32 cellular contexts compared by ENCODE assay signal in the genomic region with DNA sequence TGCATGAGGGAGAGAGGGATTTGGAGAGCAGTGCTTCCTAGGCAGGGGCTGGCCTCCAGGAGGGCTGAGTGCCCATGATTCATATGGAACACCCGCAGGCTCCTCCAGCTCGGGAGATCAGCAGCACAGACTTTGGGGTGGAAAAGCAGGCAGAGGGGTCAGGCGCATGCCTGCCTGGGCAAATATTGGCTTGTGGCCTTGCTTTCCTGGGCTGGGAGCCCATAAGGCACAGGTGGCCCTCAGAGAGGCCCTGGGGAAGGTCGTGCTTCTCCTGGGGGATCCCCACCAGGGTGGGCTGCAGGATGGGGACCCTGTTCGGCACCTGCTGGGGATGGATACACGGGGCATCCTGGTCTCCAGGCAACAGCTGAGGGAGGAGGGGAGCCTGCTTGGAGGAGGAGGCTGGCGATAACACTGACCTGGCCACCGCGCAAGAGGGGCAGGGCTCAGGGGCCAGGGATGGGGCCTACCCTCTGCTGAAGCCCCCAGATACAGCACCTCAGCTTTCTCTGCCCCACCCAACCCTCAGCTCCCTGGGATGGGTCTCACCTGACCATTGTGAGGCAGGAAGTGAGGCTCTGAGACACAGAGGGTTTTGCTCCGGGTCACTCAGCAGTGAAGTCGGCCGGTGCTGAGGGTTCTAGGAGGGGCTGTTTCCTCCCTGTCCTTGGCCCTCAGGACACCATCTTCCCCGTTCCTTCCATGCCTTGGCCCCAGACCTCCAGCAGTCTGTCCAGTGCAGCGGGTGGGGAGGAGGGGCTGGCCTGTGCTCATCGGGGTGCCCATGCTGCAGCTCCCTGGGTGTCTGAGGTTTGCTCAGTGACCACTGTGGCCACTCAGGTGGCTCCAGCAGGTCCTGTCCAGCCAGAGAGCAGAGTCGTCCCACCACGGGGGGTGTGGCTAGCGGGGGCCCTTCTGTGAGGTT. TPM values are rescaled to one million over a fixed set of nuclear protein-coding genes. Genes with fewer than 3 reads are reported as not detected.
DNase-seq lines count a peak whose midpoint lies in the region; ATAC-seq and TF ChIP-seq lines count a peak whose summit lies in the region.
"Had no signal": no experiment of that assay in that cellular context is flagged by ENCODE, and none has a peak within 500 bp of the region (broad histone marks: within the 10 kb centered on the region; RNA-seq: fewer than 3 reads in every experiment).

No MANE protein-coding gene starts in this region.

- no peaks in the 10 kb centered on the region for H3K36me3 ChIP-seq in stomach
- H3K36me3 ChIP-seq: ascending aorta; BLaER1 treated with 17β-estradiol and CSF1 and Interleukin-3, amounts not matched to agents 10 nM and 100 nM had no signal

- no peak overlapping the region for H3K27ac ChIP-seq in stomach
- H3K27ac ChIP-seq: ascending aorta; BLaER1 treated with 17β-estradiol and CSF1 and Interleukin-3, amounts not matched to agents 10 nM and 100 nM had no signal

- TF ChIP-seq POLR2A in stomach (IDR thresholded peaks at IDR 0.05) = no peak

- TF ChIP-seq EP300 in stomach (IDR thresholded peaks at IDR 0.05) = no peak

- no peaks in the 10 kb centered on the region for H3K4me1 ChIP-seq in stomach
- H3K4me1 ChIP-seq: ascending aorta had no signal

- H3K4me1 Mint-ChIP-seq in T-helper 17 cell = peaks cover 17% of the 10 kb centered on the region
- H3K4me1 Mint-ChIP-seq: endodermal cell, memory B cell, WTC11 had no signal

- peaks cover 18% of the 10 kb centered on the region for H3K27me3 Mint-ChIP-seq in T-helper 17 cell

- no peak for ATAC-seq in Right ventricle myocardium superior (ENCODE audit: poor library complexity)
- no peak for ATAC-seq in T-helper 17 cell
- ATAC-seq in left lobe of liver = peak; percentile 27
- ATAC-seq: esophagus mucosa, HCT116, K562, PC-3, WTC11 had no signal

- peaks cover 0 to 59% (median 0%) of the 10 kb centered on the region in 3 donors for H3K27me3 ChIP-seq in stomach

- no peak overlapping the region for H3K4me3 Mint-ChIP-seq in T-helper 17 cell
- H3K4me3 Mint-ChIP-seq: activated CD4-positive, alpha-beta T cell treated with anti-CD3 and anti-CD28 coated beads, Interleukin-2, amount 10 ng/mL, durations not matched to agents 7 days and 5 days; endodermal cell; memory B cell; WTC11 had no signal

- intact Hi-C loops in Right ventricle myocardium superior (cut with DNase I) (loop anchor here (5.0 kb wide), 1 partner anchor 191 kb away; no protein-coding TSS in a partner anchor), cardiac septum (cut with DNase I) (loop anchor here (10.0 kb wide), 1 partner anchor 189 kb away; no protein-coding TSS in a partner anchor), stomach (cut with DNase I; ENCODE audit: low total_unique reads) (loop anchor here (10.0 kb wide), 1 partner anchor 199 kb away; no protein-coding TSS in a partner anchor)

- H3K9me3 ChIP-seq in T-helper 17 cell (ENCODE audit: control insufficient read depth, low read length, poor library complexity, severe bottlenecking) (no peaks in the 10 kb centered on the region), stomach (no peaks in the 10 kb centered on the region)
- H3K9me3 ChIP-seq: ascending aorta; BLaER1 treated with 17β-estradiol and CSF1 and Interleukin-3, amounts not matched to agents 10 nM and 100 nM had no signal

- 47 to 67% (median 55%) methylated on average over 6 to 18 of the region's 18 CpGs for WGBS in stomach, 5 donors

- H3K4me3 ChIP-seq in stomach = no peak overlapping the region
- H3K4me3 ChIP-seq: ascending aorta; BLaER1 treated with 17β-estradiol and CSF1 and Interleukin-3, amounts not matched to agents 10 nM and 100 nM; K562 had no signal

- TF ChIP-seq CTCF in stomach (IDR thresholded peaks at IDR 0.05) = no peak

- H3K27ac Mint-ChIP-seq in T-helper 17 cell = peak overlapping the region; percentile 73
- H3K27ac Mint-ChIP-seq: endodermal cell, memory B cell, WTC11 had no signal

- peaks cover 3% of the 10 kb centered on the region for H3K36me3 Mint-ChIP-seq in T-helper 17 cell (ENCODE audit: low read depth)
- H3K36me3 Mint-ChIP-seq: activated naive CD4-positive, alpha-beta T cell treated with anti-CD3 and anti-CD28 coated beads, Interleukin-2, amount 50 U/mL, for 72 hours; memory B cell; WTC11 had no signal

- DNase-seq in Right ventricle myocardium superior (peak; percentile 17), cardiac septum (ENCODE audit: low spot score) (no peak), T-helper 17 cell (peak in 1 of 3 donors; percentile 3), left lobe of liver (ENCODE audit: low spot score) (no peak), stomach (peak; percentile 47), NCI-H524 treated with DMSO at 0.1 percent for 48 hours (lab: John Stamatoyannopoulos, UW) (no peak), AG08396 (ENCODE audit: low spot score) (no peak), NCI-H187 (lab: John Stamatoyannopoulos, UW) (no peak)
- DNase-seq: ACHN; endodermal cell; foreskin fibroblast; NCI-H1436; NCI-H510A; NK-92 treated with Interleukin-12 subunit alpha and Interleukin-12 subunit beta, amount 100 ng/mL, for 24 hours; occipital lobe; PC-3; SIG-M5; SW 1271; T1000 had no signal

RNA-seq across cellular contexts. Expression of gene AQP12A, which starts 12.0 kb away (rescaled TPM):
- not detected for total RNA-seq in Right ventricle myocardium superior
- not detected for total RNA-seq in cardiac septum
- total RNA-seq in T-helper 17 cell = not detected
- total RNA-seq in left lobe of liver = not detected
- not detected for total RNA-seq in stomach
- polyA plus RNA-seq in stomach = not detected
- total RNA-seq: activated CD4-positive, alpha-beta T cell treated with anti-CD3 and anti-CD28 coated beads, Interleukin-2, amount 10 ng/mL, durations not matched to agents 7 days and 5 days; activated naive CD4-positive, alpha-beta T cell treated with anti-CD3 and anti-CD28 coated beads, Interleukin-2, amount 50 U/mL, for 72 hours; ascending aorta; endodermal cell; esophagus mucosa; HT1080; K562; kidney epithelial cell; myocyte; occipital lobe; PC-3; ureter; WTC11 had no signal
- polyA plus RNA-seq: K562 had no signal

RNA-seq across cellular contexts. Expression of gene AQP12B, which starts 21.0 kb away (rescaled TPM):
- total RNA-seq in Right ventricle myocardium superior = not detected
- not detected for total RNA-seq in cardiac septum
- total RNA-seq in T-helper 17 cell = not detected
- total RNA-seq in left lobe of liver = not detected
- total RNA-seq in stomach = under 1 TPM in 1 of 5 donors, not detected in 4; 0.89 TPM
- under 1 TPM in 1 of 3 donors, not detected in 2; 0.46 TPM for polyA plus RNA-seq in stomach
- total RNA-seq: activated CD4-positive, alpha-beta T cell treated with anti-CD3 and anti-CD28 coated beads, Interleukin-2, amount 10 ng/mL, durations not matched to agents 7 days and 5 days; activated naive CD4-positive, alpha-beta T cell treated with anti-CD3 and anti-CD28 coated beads, Interleukin-2, amount 50 U/mL, for 72 hours; ascending aorta; endodermal cell; esophagus mucosa; HT1080; K562; kidney epithelial cell; myocyte; occipital lobe; PC-3; ureter; WTC11 had no signal
- polyA plus RNA-seq: K562 had no signal

Comparison
In these comparisons a context has a peak if more than half of its experiments do, and no peak if none do; other contexts are left out.
1. DNase-seq: peak in Right ventricle myocardium superior (single experiment) and stomach (single experiment); none in cardiac septum (single experiment), left lobe of liver (single experiment), NCI-H524 treated with DMSO at 0.1 percent for 48 hours (single experiment), AG08396 (single experiment) and NCI-H187 (0 of 2).